Comparison of ENCODE assay signal across 8 cellular contexts in the genomic region with DNA sequence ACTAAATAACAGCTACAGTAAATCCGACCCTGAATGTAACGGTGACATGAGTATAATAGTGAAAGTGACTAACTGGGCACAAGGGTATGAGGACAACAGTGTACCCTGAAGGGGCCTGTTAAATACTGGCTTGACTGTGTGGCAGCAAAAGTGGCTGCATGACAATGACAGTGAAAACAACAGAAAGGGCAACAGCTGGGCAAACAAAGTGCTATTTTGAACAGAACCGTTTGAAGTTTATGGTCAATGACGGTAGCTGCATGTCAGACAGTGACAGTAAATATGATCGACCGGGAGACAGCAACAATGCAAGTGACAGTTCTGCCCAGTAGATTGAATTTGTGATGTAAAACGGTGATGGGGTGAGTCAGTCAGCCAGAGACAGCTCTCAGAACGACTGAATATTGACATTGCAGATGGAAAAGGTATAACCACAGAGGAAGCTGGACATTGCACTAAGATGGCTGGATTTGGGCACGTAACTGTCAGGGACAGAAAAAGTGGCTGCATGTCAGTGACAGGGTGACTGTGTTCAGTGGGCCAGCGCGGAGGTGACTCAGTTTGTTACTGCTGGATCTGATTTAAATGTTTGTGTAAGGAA. TPM values are rescaled to one million over a fixed set of nuclear protein-coding genes. Genes with fewer than 3 reads are reported as not detected.
DNase-seq lines count a peak whose midpoint lies in the region; ATAC-seq and TF ChIP-seq lines count a peak whose summit lies in the region.

No MANE protein-coding gene starts in this region.

- CTCF ChIA-PET in CD4-positive, alpha-beta T cell (lab: Charles Lee), result no interaction called here
- CTCF ChIA-PET in IMR-90 (lab: Yijun Ruan, JAX) (no interaction called here), activated B cell treated with CpG ODN at 0.5 μM for 24 hours (lab: Charles Lee) (no interaction called here)

- no TSS peak for BruUV-seq in IMR-90 (replicated peaks; lab: Mats Ljungman, UMichigan)

- no peak overlapping the region for H3K23ac ChIP-seq in IMR-90 (ENCODE audit: low read depth, low read length)
- H3K23ac ChIP-seq in mesendoderm (ENCODE audit: low read length), result no peak overlapping the region

- H2AFZ ChIP-seq in IMR-90 (replicated peaks; ENCODE audit: low read length, poor library complexity), result peak overlapping the region; percentile 96

- no peaks in the 10 kb centered on the region for H3K9me3 Mint-ChIP-seq in CD4-positive, alpha-beta T cell
- H3K9me3 Mint-ChIP-seq in activated B cell treated with CpG ODN at 0.5 μM for 24 hours, result no peaks in the 10 kb centered on the region

- H4K91ac ChIP-seq in IMR-90 (ENCODE audit: insufficient read depth, low read depth, low read length), result no peak overlapping the region

- H4K20me1 ChIP-seq in IMR-90 (ENCODE audit: insufficient read depth, low read length), result no peaks in the 10 kb centered on the region

- ATAC-seq in CD4-positive, alpha-beta T cell (ENCODE audit: poor library complexity), result no peak
- no peak for ATAC-seq in IMR-90 (ENCODE audit: low read depth)
- no peak for ATAC-seq in activated B cell treated with CpG ODN at 0.5 μM for 24 hours (ENCODE audit: low read depth)
- ATAC-seq in GM19463 (IDR thresholded peaks at IDR 0.05; ENCODE audit: unreplicated experiment), result no peak
- ATAC-seq in aorta (ENCODE audit: low FRiP score), result no peak

- intact Hi-C loops in CD4-positive, alpha-beta T cell (cut with DNase I, micrococcal nuclease), result loop anchor here (5.0 kb wide), 1 partner anchor 668 kb away; a partner anchor contains a TSS
- intact Hi-C loops in IMR-90 (cut with micrococcal nuclease) (no loop called here), activated B cell treated with CpG ODN at 0.5 μM for 24 hours (cut with micrococcal nuclease) (loop anchor here (1.0 to 5.0 kb wide), 2 partner anchors 22 to 423 kb away; no protein-coding TSS in a partner anchor), aorta (cut with DNase I) (loop anchor here in 1 of 2 donors (2.0 to 5.0 kb wide), 2 partner anchors 60 to 77 kb away; no protein-coding TSS in a partner anchor)

- no peak overlapping the region for H3K4ac ChIP-seq in IMR-90 (ENCODE audit: low read depth, low read length)
- H3K4ac ChIP-seq in mesendoderm (ENCODE audit: low read depth, low read length), result no peak overlapping the region

- peaks cover 5% of the 10 kb centered on the region for H3K4me1 ChIP-seq in IMR-90 (ENCODE audit: control insufficient read depth, insufficient read depth, low read length)
- H3K4me1 ChIP-seq in mesendoderm (ENCODE audit: control insufficient read depth, low read depth, low read length), result peaks cover 2% of the 10 kb centered on the region
- H3K4me1 ChIP-seq in aorta (ENCODE audit: control insufficient read depth in 1 of 2, insufficient read depth in 2 of 2, low read length in 2 of 2), result peaks cover 0 to under 1% of the 10 kb centered on the region in 2 donors

- WGBS in IMR-90 (ENCODE audit: extremely low coverage in 2 of 2, insufficient read length in 1 of 2), 2 experiments, result 50% methylated on average over 5 of the region's 11 CpGs; no CpG with 5 or more reads in 1 of the 2 experiments
- no CpG with 5 or more reads among the region's 11 CpGs for WGBS in mesendoderm (ENCODE audit: extremely low coverage, insufficient coverage, low lambda C conversion rate)
- 69 to 72% methylated on average over 11 of the region's 11 CpGs for WGBS in aorta, 2 donors

- no peak overlapping the region for H2BK5ac ChIP-seq in IMR-90 (ENCODE audit: low read depth, low read length, poor library complexity, severe bottlenecking)
- H2BK5ac ChIP-seq in mesendoderm (ENCODE audit: low read length), result no peak overlapping the region

- H3K79me2 ChIP-seq in mesendoderm (ENCODE audit: control insufficient read depth, insufficient read depth, low read length), result peaks cover 4% of the 10 kb centered on the region

- TF ChIP-seq POLR2A in IMR-90 (IDR thresholded peaks at IDR 0.05; ENCODE audit: low read depth, low read length), result no peak

- H3K9ac ChIP-seq in IMR-90 (ENCODE audit: low read depth, low read length) (no peak overlapping the region), mesendoderm (ENCODE audit: low read length) (no peak overlapping the region)

- in situ Hi-C loops in IMR-90 (cut with MboI; ENCODE audit: low sequenced_read_pairs), result no loop called here

- H4K8ac ChIP-seq in IMR-90 (ENCODE audit: low read depth in 2 of 2, low read length in 2 of 2), result peak overlapping the region; percentile 68 to 89; a peak in 3 of 4 replicates
- H4K8ac ChIP-seq in mesendoderm (ENCODE audit: low read depth, low read length), result peak overlapping the region; percentile 87

- H3K4me2 ChIP-seq in IMR-90 (ENCODE audit: low read depth, low read length) (no peak overlapping the region), mesendoderm (ENCODE audit: low read length) (no peak overlapping the region)

- dilution Hi-C loops in IMR-90 (cut with HindIII; ENCODE audit: low sequenced_read_pairs, unreplicated experiment), result no loop called here

- H2AK5ac ChIP-seq in IMR-90 (ENCODE audit: low read depth, low read length) (peak overlapping the region; percentile 63; the same call in 1 of the 2 replicates), mesendoderm (ENCODE audit: low read length) (peak overlapping the region; percentile 27)

- no peak for DNase-seq in CD4-positive, alpha-beta T cell
- DNase-seq in IMR-90 (no peak), activated B cell treated with CpG ODN at 0.5 μM for 24 hours (no peak), mesendoderm (no peak), aorta (no peak), DMS 273 (lab: John Stamatoyannopoulos, UW; ENCODE audit: unreplicated experiment) (no peak), pons (ENCODE audit: low spot score) (no peak)

- H3K56ac ChIP-seq in IMR-90 (ENCODE audit: extremely low read depth, insufficient read depth, low read length), result no peak overlapping the region
- H3K56ac ChIP-seq in mesendoderm (ENCODE audit: low read length), result peak overlapping the region; percentile 26

- no peak overlapping the region for H2BK20ac ChIP-seq in IMR-90 (ENCODE audit: low read depth, low read length)

- H3K4me1 Mint-ChIP-seq in CD4-positive, alpha-beta T cell (ENCODE audit: low read depth), result peaks cover 33% of the 10 kb centered on the region
- peaks cover 25% of the 10 kb centered on the region for H3K4me1 Mint-ChIP-seq in activated B cell treated with CpG ODN at 0.5 μM for 24 hours

- H3K4me3 Mint-ChIP-seq in CD4-positive, alpha-beta T cell, result peak overlapping the region; percentile 75
- peak overlapping the region; percentile 74 for H3K4me3 Mint-ChIP-seq in activated B cell treated with CpG ODN at 0.5 μM for 24 hours

- H4K5ac ChIP-seq in IMR-90 (ENCODE audit: low read depth, low read length), result peak overlapping the region; percentile 56
- H4K5ac ChIP-seq in mesendoderm (ENCODE audit: low read length), result no peak overlapping the region

- H2BK120ac ChIP-seq in IMR-90 (ENCODE audit: low read depth, low read length), result no peak overlapping the region
- H2BK120ac ChIP-seq in mesendoderm (ENCODE audit: low read depth, low read length), result no peak overlapping the region

- peak overlapping the region; percentile 11 for H2AK9ac ChIP-seq in IMR-90 (replicated peaks; ENCODE audit: low read depth, low read length, poor library complexity)

- peaks cover 15% of the 10 kb centered on the region for H3K36me3 Mint-ChIP-seq in CD4-positive, alpha-beta T cell (ENCODE audit: low read depth)
- peaks cover 10% of the 10 kb centered on the region for H3K36me3 Mint-ChIP-seq in activated B cell treated with CpG ODN at 0.5 μM for 24 hours (ENCODE audit: low read depth)

- no peaks in the 10 kb centered on the region for H3K27me3 ChIP-seq in CD4-positive, alpha-beta T cell (ENCODE audit: control insufficient read depth, insufficient read depth, low read length)
- no peaks in the 10 kb centered on the region for H3K27me3 ChIP-seq in IMR-90 (ENCODE audit: control insufficient read depth, insufficient read depth, low read length)
- no peaks in the 10 kb centered on the region for H3K27me3 ChIP-seq in mesendoderm (ENCODE audit: insufficient read depth, low read length, poor library complexity)
- H3K27me3 ChIP-seq in aorta (ENCODE audit: control insufficient read depth in 1 of 2, insufficient read depth in 2 of 2, low read length in 1 of 2), result no peaks in the 10 kb centered on the region

- H3K9me3 ChIP-seq in CD4-positive, alpha-beta T cell (ENCODE audit: control insufficient read depth, low read length), result no peaks in the 10 kb centered on the region
- no peaks in the 10 kb centered on the region for H3K9me3 ChIP-seq in IMR-90 (ENCODE audit: control insufficient read depth, insufficient read depth, low read length)
- no peaks in the 10 kb centered on the region for H3K9me3 ChIP-seq in aorta (ENCODE audit: control insufficient read depth, low read length)

- H3K27me3 Mint-ChIP-seq in CD4-positive, alpha-beta T cell, result peaks cover 4% of the 10 kb centered on the region
- H3K27me3 Mint-ChIP-seq in activated B cell treated with CpG ODN at 0.5 μM for 24 hours, result no peaks in the 10 kb centered on the region

- H3K9me1 ChIP-seq in IMR-90 (ENCODE audit: insufficient read depth, low read length), result peaks cover 17% of the 10 kb centered on the region; the same call in 1 of the 2 replicates

- no peak for TF ChIP-seq CTCF in CD4-positive, alpha-beta T cell (IDR thresholded peaks at IDR 0.05)
- no peak for TF ChIP-seq CTCF in IMR-90 (conservative IDR thresholded peaks at IDR 0.05; ENCODE audit: low read depth, low read length)
- no peak for TF ChIP-seq CTCF in activated B cell treated with CpG ODN at 0.5 μM for 24 hours (IDR thresholded peaks at IDR 0.05)

- H3K27ac Mint-ChIP-seq in CD4-positive, alpha-beta T cell, result peak overlapping the region; percentile 85
- peak overlapping the region; percentile 82 for H3K27ac Mint-ChIP-seq in activated B cell treated with CpG ODN at 0.5 μM for 24 hours

- H3K27ac ChIP-seq in CD4-positive, alpha-beta T cell (ENCODE audit: low read depth, low read length), result no peak overlapping the region
- no peak overlapping the region for H3K27ac ChIP-seq in IMR-90 (ENCODE audit: insufficient read depth, low read length)
- no peak overlapping the region for H3K27ac ChIP-seq in mesendoderm (ENCODE audit: low read depth, low read length)
- peak overlapping the region in 1 of 2 donors; percentile 25 for H3K27ac ChIP-seq in aorta (ENCODE audit: low read depth in 1 of 2, low read length in 2 of 2)

- TF ChIP-seq RAD21 in IMR-90 (IDR thresholded peaks at IDR 0.05; ENCODE audit: low read length), result no peak

- H2BK15ac ChIP-seq in IMR-90 (ENCODE audit: low read depth, low read length) (no peak overlapping the region; the same call in 2 of the 3 replicates), mesendoderm (replicated peaks; ENCODE audit: low read depth) (no peak overlapping the region)

- H3K36me3 ChIP-seq in IMR-90 (ENCODE audit: control insufficient read depth, insufficient read depth, low read length) (no peaks in the 10 kb centered on the region), mesendoderm (ENCODE audit: control insufficient read depth, insufficient read depth, low read length) (no peaks in the 10 kb centered on the region), aorta (ENCODE audit: control insufficient read depth in 1 of 2, insufficient read depth in 2 of 2, low read length in 1 of 2) (no peaks in the 10 kb centered on the region)

- H3K4me3 ChIP-seq in IMR-90 (ENCODE audit: insufficient read depth, low read depth, low read length) (no peak overlapping the region), mesendoderm (ENCODE audit: low read length) (no peak overlapping the region), aorta (ENCODE audit: low read length in 2 of 2) (no peak overlapping the region)

- H3K18ac ChIP-seq in IMR-90 (ENCODE audit: low read depth, low read length) (no peak overlapping the region), mesendoderm (ENCODE audit: low read length) (no peak overlapping the region)

- POLR2A ChIA-PET in CD4-positive, alpha-beta T cell (lab: Charles Lee), result no interaction called here
- POLR2A ChIA-PET in IMR-90 (lab: Charles Lee; ENCODE audit: unreplicated experiment) (no interaction called here), activated B cell treated with CpG ODN at 0.5 μM for 24 hours (lab: Charles Lee) (interaction anchor here (0.6 to 2.8 kb wide), 2 partner anchors 18 to 425 kb away, joined by 3 to 7 read pairs; no protein-coding TSS in a partner anchor)

- H3K79me1 ChIP-seq in IMR-90 (ENCODE audit: low read depth in 1 of 2, low read length in 2 of 2) (peaks cover 18 to 22% of the 10 kb centered on the region in 2 experiments), mesendoderm (ENCODE audit: low read length) (peaks cover 2% of the 10 kb centered on the region)

- no peak overlapping the region for H3K14ac ChIP-seq in IMR-90 (replicated peaks; ENCODE audit: low read depth, low read length)

RNA-seq across cellular contexts. Expression of a gene that starts 1.1 kb away (rescaled TPM):
- 10 to 100 TPM; 28.4 to 30.6 TPM for total RNA-seq in CD4-positive, alpha-beta T cell
- 8.9 and 9.7 TPM in 2 replicates for total RNA-seq in IMR-90 (2012; rRNA removed)
- polyA plus RNA-seq in IMR-90 (2012; rRNA removed), result 5.2 and 6.0 TPM in 2 replicates
- polyA plus RNA-seq in IMR-90 (2012; cell fraction: cytosol; rRNA removed), result 1.7 TPM in 2 replicates
- 24.5 and 27.8 TPM in 2 replicates for polyA plus RNA-seq in IMR-90 (2012; cell fraction: nucleus; rRNA removed; ENCODE audit: low replicate concordance)
- 32.5 and 36.2 TPM in 2 replicates for total RNA-seq in activated B cell treated with CpG ODN at 0.5 μM for 24 hours
- polyA plus RNA-seq in mesendoderm (2013, experiment 1 of 2), result 9.6 TPM
- 9.6 TPM for polyA plus RNA-seq in mesendoderm (2013, experiment 2 of 2)
- total RNA-seq in aorta, result 10 to 100 TPM; 21.2 to 24.9 TPM
- 10 to 100 TPM in 1 of 2 donors, 1 to 10 TPM in 1; 4.4 to 19.3 TPM for polyA plus RNA-seq in aorta
